ENCODE assay signal across 8 cellular contexts in the genomic region with DNA sequence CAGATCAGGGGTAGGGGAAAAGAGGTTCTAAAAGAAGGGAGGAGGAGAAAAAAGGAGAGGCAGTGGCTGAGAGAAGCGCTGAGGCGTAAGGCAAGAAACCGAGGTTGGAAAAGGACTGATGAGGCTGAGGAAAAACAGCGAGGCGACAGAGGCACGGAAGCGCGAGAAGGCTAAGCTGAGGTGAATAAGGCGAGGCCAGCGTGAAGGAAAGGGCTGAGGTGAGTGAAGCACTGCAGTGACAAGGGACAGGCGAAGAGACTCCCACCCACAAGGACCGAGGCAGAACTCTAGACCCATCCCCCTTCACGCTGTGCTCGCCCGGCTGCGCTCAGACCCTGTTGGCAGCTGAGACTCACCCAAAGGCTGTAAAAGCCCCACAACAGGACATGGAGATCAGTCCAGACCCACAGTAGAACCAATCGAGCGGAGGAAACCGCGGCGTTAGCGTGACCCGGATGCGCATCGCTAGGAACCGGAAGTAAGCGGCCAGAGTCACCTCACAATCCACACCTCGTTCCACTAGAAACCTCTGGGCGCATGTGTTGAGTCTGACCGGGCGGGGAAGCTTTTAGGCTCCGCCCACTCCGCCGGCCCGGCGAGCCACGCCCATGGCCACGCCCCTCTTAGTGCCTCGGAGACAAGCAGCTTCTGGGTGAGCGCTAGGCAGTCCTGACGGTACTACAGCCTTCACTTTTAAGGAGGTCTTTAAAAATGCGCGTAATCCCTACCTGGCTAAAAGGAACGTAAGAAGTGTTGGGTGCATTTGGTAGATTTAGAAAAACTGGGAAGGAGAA. TPM values are rescaled to one million over a fixed set of nuclear protein-coding genes. Genes with fewer than 3 reads are reported as not detected.
A peak's percentile ranks its signal among the peaks of the same experiment; 100 is the strongest.
DNase-seq lines count a peak whose midpoint lies in the region; ATAC-seq and TF ChIP-seq lines count a peak whose summit lies in the region.

A gene with protein sequence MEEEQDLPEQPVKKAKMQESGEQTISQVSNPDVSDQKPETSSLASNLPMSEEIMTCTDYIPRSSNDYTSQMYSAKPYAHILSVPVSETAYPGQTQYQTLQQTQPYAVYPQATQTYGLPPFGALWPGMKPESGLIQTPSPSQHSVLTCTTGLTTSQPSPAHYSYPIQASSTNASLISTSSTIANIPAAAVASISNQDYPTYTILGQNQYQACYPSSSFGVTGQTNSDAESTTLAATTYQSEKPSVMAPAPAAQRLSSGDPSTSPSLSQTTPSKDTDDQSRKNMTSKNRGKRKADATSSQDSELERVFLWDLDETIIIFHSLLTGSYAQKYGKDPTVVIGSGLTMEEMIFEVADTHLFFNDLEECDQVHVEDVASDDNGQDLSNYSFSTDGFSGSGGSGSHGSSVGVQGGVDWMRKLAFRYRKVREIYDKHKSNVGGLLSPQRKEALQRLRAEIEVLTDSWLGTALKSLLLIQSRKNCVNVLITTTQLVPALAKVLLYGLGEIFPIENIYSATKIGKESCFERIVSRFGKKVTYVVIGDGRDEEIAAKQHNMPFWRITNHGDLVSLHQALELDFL (minus strand): TSS at position 443 of the 794 bp plus-strand sequence. CDS start 30,584 bp downstream, outside the sequence.

- peak within 1 kb of the TSS; percentile 88 for H3K9ac ChIP-seq in IMR-90 (ENCODE audit: low read depth, low read length)

- H3K4ac ChIP-seq in IMR-90 (ENCODE audit: low read depth, low read length) = peak within 1 kb of the TSS; percentile 88

- peak within 1 kb of the TSS; percentile 32; the same call in 1 of the 2 replicates for H2BK120ac ChIP-seq in IMR-90 (ENCODE audit: low read depth, low read length)

- peak within 1 kb of the TSS; percentile 18; the same call in 1 of the 3 replicates for H2BK15ac ChIP-seq in IMR-90 (ENCODE audit: low read depth, low read length)

- peak within 1 kb of the TSS; percentile 81 for H3K4me2 ChIP-seq in IMR-90 (ENCODE audit: low read depth, low read length)

- peak within 1 kb of the TSS; percentile 90 for H3K23ac ChIP-seq in IMR-90 (ENCODE audit: low read depth, low read length)

- CTCF ChIA-PET in IMR-90 (lab: Yijun Ruan, JAX) = interaction anchor here (0.5 to 3.0 kb wide), 6 partner anchors 9 to 121 kb away, joined by 3 to 26 read pairs (median 3); no protein-coding TSS in a partner anchor

- peak within 1 kb of the TSS; percentile 98 for H3K14ac ChIP-seq in IMR-90 (replicated peaks; ENCODE audit: low read depth, low read length)

- peak within 1 kb of the TSS; percentile 89 for H2BK5ac ChIP-seq in IMR-90 (ENCODE audit: low read depth, low read length, poor library complexity, severe bottlenecking)

- peak within 1 kb of the TSS; percentile 76 for H3K4me3 ChIP-seq in IMR-90 (ENCODE audit: insufficient read depth, low read depth, low read length)

- dilution Hi-C loops in IMR-90 (cut with HindIII; ENCODE audit: low sequenced_read_pairs, unreplicated experiment) = no loop called here

- TF ChIP-seq RAD21 in IMR-90 (IDR thresholded peaks at IDR 0.05; ENCODE audit: low read length) = no peak

- H3K56ac ChIP-seq in IMR-90 (ENCODE audit: extremely low read depth, insufficient read depth, low read length) = peak within 1 kb of the TSS; percentile 92

- H2BK20ac ChIP-seq in IMR-90 (ENCODE audit: low read depth, low read length) = no peak within 1 kb of the TSS

- peak within 1 kb of the TSS; percentile 76 for H4K5ac ChIP-seq in IMR-90 (ENCODE audit: low read depth, low read length)

- TF ChIP-seq CTCF in IMR-90 (conservative IDR thresholded peaks at IDR 0.05; ENCODE audit: low read depth, low read length) = no peak

- intact Hi-C loops in IMR-90 (cut with micrococcal nuclease) = loop anchor here (5.0 kb wide), 1 partner anchor 231 kb away; no protein-coding TSS in a partner anchor

- 0% methylated on average over 9 of the region's 44 CpGs; no CpG with 5 or more reads in 1 of the 2 experiments for WGBS in IMR-90 (ENCODE audit: extremely low coverage in 2 of 2, insufficient read length in 1 of 2), 2 experiments

- no peaks in the 10 kb centered on the region; the same call in 1 of the 2 replicates for H3K4me1 ChIP-seq in IMR-90 (ENCODE audit: control insufficient read depth, insufficient read depth, low read length)

- H3K9me3 ChIP-seq in IMR-90 (ENCODE audit: control insufficient read depth, insufficient read depth, low read length) = no peaks in the 10 kb centered on the region

- H3K9me1 ChIP-seq in IMR-90 (ENCODE audit: insufficient read depth, low read length) = peaks cover 6% of the 10 kb centered on the region; the same call in 1 of the 2 replicates

- H3K18ac ChIP-seq in IMR-90 (ENCODE audit: low read depth, low read length) = peak within 1 kb of the TSS; percentile 55

- no peaks in the 10 kb centered on the region for H3K27me3 ChIP-seq in IMR-90 (ENCODE audit: control insufficient read depth, insufficient read depth, low read length)

- H4K91ac ChIP-seq in IMR-90 (ENCODE audit: insufficient read depth, low read depth, low read length) = peak within 1 kb of the TSS; percentile 82

- peak within 1 kb of the TSS; percentile 96 for H2AFZ ChIP-seq in IMR-90 (replicated peaks; ENCODE audit: low read length, poor library complexity)

- in situ Hi-C loops in IMR-90 (cut with MboI; ENCODE audit: low sequenced_read_pairs) = no loop called here

- BruUV-seq in IMR-90 (replicated peaks; lab: Mats Ljungman, UMichigan) = TSS peak; percentile 72

- H3K27ac ChIP-seq in IMR-90 (ENCODE audit: insufficient read depth, low read length) = peak within 1 kb of the TSS; percentile 79

- TF ChIP-seq POLR2A in IMR-90 (IDR thresholded peaks at IDR 0.05; ENCODE audit: low read depth, low read length) = peak; percentile 65

- H4K8ac ChIP-seq in IMR-90 (ENCODE audit: low read depth in 2 of 2, low read length in 2 of 2) = peak within 1 kb of the TSS; percentile 67 to 97

- no peaks in the 10 kb centered on the region for H3K36me3 ChIP-seq in IMR-90 (ENCODE audit: control insufficient read depth, insufficient read depth, low read length)

- peak; percentile 99 for DNase-seq in DMS 273 (lab: John Stamatoyannopoulos, UW; ENCODE audit: unreplicated experiment)
- peak; percentile 98 for DNase-seq in IMR-90
- peak; percentile 99 for DNase-seq in OCI-M1 (lab: John Stamatoyannopoulos, UW)
- peak; percentile 100 for DNase-seq in activated T-cell treated with anti-CD3 and anti-CD28 coated beads for 24 hours (ENCODE audit: low read depth)
- DNase-seq in epidermal melanocyte (ENCODE audit: insufficient read length, low spot score) = peak; percentile 98
- DNase-seq in middle frontal gyrus (ENCODE audit: extremely low spot score, low spot score) = peak; percentile 92
- peak; percentile 98 to 99 for DNase-seq in stimulated activated CD8-positive, alpha-beta memory T cell treated with anti-CD3 and anti-CD28 coated beads, Interleukin-2, amount 100 ng/mL, for 48 hours (ENCODE audit: low read depth in 2 of 2)

- POLR2A ChIA-PET in IMR-90 (lab: Charles Lee; ENCODE audit: unreplicated experiment) = interaction anchor here (0.5 to 1.0 kb wide), 3 partner anchors 10 to 124 kb away, joined by 3 to 5 read pairs (median 3); no protein-coding TSS in a partner anchor

- peak within 1 kb of the TSS; percentile 94 for H2AK5ac ChIP-seq in IMR-90 (ENCODE audit: low read depth, low read length)

- H4K20me1 ChIP-seq in IMR-90 (ENCODE audit: insufficient read depth, low read length) = peaks cover 6% of the 10 kb centered on the region; the same call in 1 of the 2 replicates

- ATAC-seq in GM21528 (IDR thresholded peaks at IDR 0.05; ENCODE audit: low FRiP score, unreplicated experiment) (peak; percentile 89), IMR-90 (ENCODE audit: low read depth) (peak; percentile 98)

- H2AK9ac ChIP-seq in IMR-90 (replicated peaks; ENCODE audit: low read depth, low read length, poor library complexity) = peak within 1 kb of the TSS; percentile 84

- peaks cover 3 to 29% of the 10 kb centered on the region in 2 experiments; a peak in 3 of 4 replicates for H3K79me1 ChIP-seq in IMR-90 (ENCODE audit: low read depth in 1 of 2, low read length in 2 of 2)

TF ChIP-seq in IMR-90, 13 proteins besides CTCF, POLR2A, EP300 and RAD21:
- no peak for TF ChIP-seq RFX5 (IDR thresholded peaks at IDR 0.05; ENCODE audit: low read depth, low read length)
- TF ChIP-seq, protein P1, sequence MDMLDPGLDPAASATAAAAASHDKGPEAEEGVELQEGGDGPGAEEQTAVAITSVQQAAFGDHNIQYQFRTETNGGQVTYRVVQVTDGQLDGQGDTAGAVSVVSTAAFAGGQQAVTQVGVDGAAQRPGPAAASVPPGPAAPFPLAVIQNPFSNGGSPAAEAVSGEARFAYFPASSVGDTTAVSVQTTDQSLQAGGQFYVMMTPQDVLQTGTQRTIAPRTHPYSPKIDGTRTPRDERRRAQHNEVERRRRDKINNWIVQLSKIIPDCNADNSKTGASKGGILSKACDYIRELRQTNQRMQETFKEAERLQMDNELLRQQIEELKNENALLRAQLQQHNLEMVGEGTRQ (IDR thresholded peaks at IDR 0.05; ENCODE audit: low read depth, low read length) = peak; percentile 3; the same call in 1 of the 2 replicates
- no peak for TF ChIP-seq BHLHE40 (IDR thresholded peaks at IDR 0.05; ENCODE audit: low read depth, low read length)
- peak; percentile 78; the same call in 1 of the 2 replicates for TF ChIP-seq MXI1 (IDR thresholded peaks at IDR 0.05; ENCODE audit: borderline replicate concordance, low read depth, low read length)
- no peak for TF ChIP-seq MAFK (IDR thresholded peaks at IDR 0.05; ENCODE audit: low read depth, low read length)
- TF ChIP-seq RCOR1 (IDR thresholded peaks at IDR 0.05; ENCODE audit: insufficient replicate concordance, low read length) = no peak

RNA-seq across cellular contexts. Expression of the gene that starts here (rescaled TPM):
- 14.4 and 17.6 TPM in 2 replicates for total RNA-seq in IMR-90 (2012; rRNA removed)
- 7.9 and 9.1 TPM in 2 replicates for polyA plus RNA-seq in IMR-90 (2012; rRNA removed)
- 2.1 and 2.5 TPM in 2 replicates for polyA plus RNA-seq in IMR-90 (2012; cell fraction: cytosol; rRNA removed)
- 4.8 and 20.3 TPM in 2 replicates for polyA plus RNA-seq in IMR-90 (2012; cell fraction: nucleus; rRNA removed; ENCODE audit: low replicate concordance)

Comparison
In these comparisons a context has a peak if more than half of its experiments do, and no peak if none do; other contexts are left out.
1. Peak in every context shown above with its lines: DNase-seq, ATAC-seq, H3K4me3 ChIP-seq and H3K27ac ChIP-seq.